Comparison of ENCODE assay signal across 25 cellular contexts in genomic region chr5:131613423-131613822, GRCh38.
"Had no signal": no experiment of that assay in that cellular context is flagged by ENCODE, and none has a peak within 500 bp of the region (broad histone marks: within the 10 kb centered on the region; RNA-seq: fewer than 3 reads in every experiment).

No MANE protein-coding gene starts in this region.

- H3K36me3 ChIP-seq: left lung, lower lobe of right lung, pancreas, prostate gland, sigmoid colon, spleen, suprapubic skin, thoracic aorta, tibial artery, uterus had no signal

- H3K9me3 ChIP-seq: lower lobe of right lung, mucosa of descending colon, pancreas, prostate gland, sigmoid colon, spleen, suprapubic skin, thoracic aorta, tibial artery, uterus had no signal

- DNase-seq: hippocampal formation; left colon; left lung; lower lobe of right lung; mammary epithelial cell; midbrain; mucosa of descending colon; naive thymus-derived CD4-positive, alpha-beta T cell; nucleus accumbens; pancreas; retina; right cardiac atrium; sigmoid colon; small intestine; spleen; stimulated activated CD4-positive, alpha-beta T cell treated with anti-CD3 and anti-CD28 coated beads, Interleukin-4, amount 100 ng/mL, for 24 hours; stimulated activated naive CD4-positive, alpha-beta T cell; tibial artery; uterus had no signal

- H3K4me1 ChIP-seq: prostate gland, suprapubic skin, uterus had no signal

- H3K27ac ChIP-seq: left lung, lower lobe of right lung, pancreas, prostate gland, sigmoid colon, spleen, suprapubic skin, thoracic aorta, tibial artery, uterus had no signal

- FAIRE-seq: keratinocyte, pancreas, small intestine had no signal

- H3K27me3 ChIP-seq: left lung, pancreas, sigmoid colon, spleen, suprapubic skin, tibial artery, uterus had no signal

- H3K4me3 ChIP-seq: left lung, lower lobe of right lung, mucosa of descending colon, pancreas, prostate gland, sigmoid colon, spleen, suprapubic skin, thoracic aorta, tibial artery, uterus had no signal

- ATAC-seq: left colon; left lung; lower lobe of right lung; mucosa of descending colon; naive thymus-derived CD4-positive, alpha-beta T cell; natural killer cell treated with Interleukin-12 subunit alpha and Interleukin-12 subunit beta and Interleukin-15 and Interleukin-18, amount 100 ng/mL, for 72 hours; pancreas; right cardiac atrium; stimulated activated effector memory CD8-positive, alpha-beta T cell treated with anti-CD3 and anti-CD28 coated beads, Interleukin-12 subunit alpha, Interleukin-12 subunit beta, amount 100 ng/mL, for 72 hours had no signal
